ENCODE assay signal across 8 cellular contexts in the genomic region with DNA sequence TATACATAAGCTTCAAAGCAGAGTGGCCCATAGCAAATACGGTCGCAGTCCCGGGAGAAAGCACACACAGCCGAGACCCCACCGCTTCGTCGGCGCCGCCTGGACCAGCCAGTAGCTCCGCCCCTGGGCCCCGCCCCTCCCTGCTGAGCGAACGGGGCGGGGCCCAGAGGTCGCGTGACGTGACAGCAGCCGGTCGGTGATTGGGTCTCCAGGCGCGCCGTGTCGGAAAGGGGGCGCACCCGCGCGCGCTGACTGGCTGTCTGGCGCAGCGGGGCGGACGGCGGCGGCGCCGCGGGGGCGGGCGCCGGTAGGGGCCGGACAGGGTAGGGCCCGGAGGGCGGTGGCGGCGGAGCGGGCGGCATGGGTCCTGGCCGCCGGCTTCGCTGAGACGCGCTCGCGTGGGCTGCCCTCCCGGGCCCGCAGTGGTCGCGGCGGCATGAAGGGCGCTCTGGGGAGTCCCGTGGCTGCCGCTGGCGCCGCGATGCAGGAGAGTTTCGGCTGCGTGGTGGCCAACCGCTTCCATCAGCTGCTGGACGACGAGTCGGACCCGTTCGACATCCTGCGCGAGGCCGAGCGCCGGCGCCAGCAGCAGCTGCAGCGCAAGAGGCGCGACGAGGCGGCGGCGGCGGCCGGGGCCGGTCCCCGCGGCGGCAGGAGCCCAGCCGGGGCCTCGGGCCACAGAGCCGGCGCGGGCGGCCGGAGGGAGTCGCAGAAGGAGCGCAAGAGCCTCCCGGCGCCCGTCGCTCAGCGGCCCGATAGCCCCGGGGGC. TPM values are rescaled to one million over a fixed set of nuclear protein-coding genes. Genes with fewer than 3 reads are reported as not detected.
DNase-seq lines count a peak whose midpoint lies in the region; ATAC-seq and TF ChIP-seq lines count a peak whose summit lies in the region.

A gene with protein sequence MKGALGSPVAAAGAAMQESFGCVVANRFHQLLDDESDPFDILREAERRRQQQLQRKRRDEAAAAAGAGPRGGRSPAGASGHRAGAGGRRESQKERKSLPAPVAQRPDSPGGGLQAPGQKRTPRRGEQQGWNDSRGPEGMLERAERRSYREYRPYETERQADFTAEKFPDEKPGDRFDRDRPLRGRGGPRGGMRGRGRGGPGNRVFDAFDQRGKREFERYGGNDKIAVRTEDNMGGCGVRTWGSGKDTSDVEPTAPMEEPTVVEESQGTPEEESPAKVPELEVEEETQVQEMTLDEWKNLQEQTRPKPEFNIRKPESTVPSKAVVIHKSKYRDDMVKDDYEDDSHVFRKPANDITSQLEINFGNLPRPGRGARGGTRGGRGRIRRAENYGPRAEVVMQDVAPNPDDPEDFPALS (plus strand): TSS at position 326 of the 769 bp plus-strand sequence. CDS start 111 bp downstream, at position 437.

- peak within 1 kb of the TSS; percentile 84 for H3K4me3 Mint-ChIP-seq in activated naive CD8-positive, alpha-beta T cell treated with anti-CD3 and anti-CD28 coated beads for 36 hours

- peak within 1 kb of the TSS; percentile 75 for H3K27ac Mint-ChIP-seq in activated naive CD8-positive, alpha-beta T cell treated with anti-CD3 and anti-CD28 coated beads for 36 hours

- peaks cover 12% of the 10 kb centered on the region for H3K27me3 Mint-ChIP-seq in activated naive CD8-positive, alpha-beta T cell treated with anti-CD3 and anti-CD28 coated beads for 36 hours

- no peaks in the 10 kb centered on the region for H3K79me2 ChIP-seq in parathyroid adenoma

- H3K9me3 ChIP-seq in parathyroid adenoma (ENCODE audit: control insufficient read depth, low read length): no peaks in the 10 kb centered on the region
- H3K9me3 ChIP-seq in tibial artery: no peaks in the 10 kb centered on the region

- H2AFZ ChIP-seq in parathyroid adenoma: peak within 1 kb of the TSS; percentile 84

- no peak within 1 kb of the TSS for H3K9ac ChIP-seq in parathyroid adenoma

- intact Hi-C loops in Right ventricle myocardium inferior (cut with DNase I) (loop anchor here (2.0 to 10.0 kb wide), 5 partner anchors 31 to 205 kb away; a partner anchor contains a TSS), tibial artery (cut with DNase I; ENCODE audit: low total_unique reads) (loop anchor here (2.0 to 10.0 kb wide), 4 partner anchors 31 to 205 kb away; a partner anchor contains a TSS)

- peaks cover 31% of the 10 kb centered on the region for H3K4me1 Mint-ChIP-seq in activated naive CD8-positive, alpha-beta T cell treated with anti-CD3 and anti-CD28 coated beads for 36 hours

- H3K36me3 ChIP-seq in parathyroid adenoma (ENCODE audit: control insufficient read depth, insufficient read depth, low read length) (no peaks in the 10 kb centered on the region), tibial artery (no peaks in the 10 kb centered on the region)

- no peak for TF ChIP-seq CTCF in GM10266 (IDR thresholded peaks at IDR 0.05; ENCODE audit: control insufficient read depth, insufficient read depth, low read depth, missing control alignments)
- no peak for TF ChIP-seq CTCF in parathyroid adenoma (IDR thresholded peaks at IDR 0.05)
- TF ChIP-seq CTCF in tibial artery (IDR thresholded peaks at IDR 0.05): peak in 1 of 2 experiments; percentile 21

- H3K4me2 ChIP-seq in parathyroid adenoma (ENCODE audit: low read length): peak within 1 kb of the TSS; percentile 82

- no peaks in the 10 kb centered on the region for H3K36me3 Mint-ChIP-seq in activated naive CD8-positive, alpha-beta T cell treated with anti-CD3 and anti-CD28 coated beads for 36 hours

- H3K4me3 ChIP-seq in parathyroid adenoma (ENCODE audit: low read depth, low read length): peak within 1 kb of the TSS; percentile 54
- peak within 1 kb of the TSS; percentile 72 to 73 for H3K4me3 ChIP-seq in tibial artery

- no peaks in the 10 kb centered on the region for H3K4me1 ChIP-seq in parathyroid adenoma
- H3K4me1 ChIP-seq in tibial artery: peaks cover 0 to 47% (median 14%) of the 10 kb centered on the region in 4 donors

- DNase-seq in GM10266 (ENCODE audit: extremely low spot score): peak; percentile 98
- DNase-seq in NCI-H1105 (lab: John Stamatoyannopoulos, UW): peak; percentile 97
- DNase-seq in SKM-1 (lab: John Stamatoyannopoulos, UW; ENCODE audit: unreplicated experiment): peak; percentile 70
- peak; percentile 97 for DNase-seq in activated naive CD8-positive, alpha-beta T cell treated with anti-CD3 and anti-CD28 coated beads for 36 hours
- DNase-seq in Right ventricle myocardium inferior (ENCODE audit: missing footprints): peak; percentile 99
- peak; percentile 97 to 98 for DNase-seq in tibial artery

- no peaks in the 10 kb centered on the region for H3K27me3 ChIP-seq in parathyroid adenoma (ENCODE audit: control insufficient read depth, insufficient read depth, low read length)
- H3K27me3 ChIP-seq in tibial artery: no peaks in the 10 kb centered on the region

- H3K27ac ChIP-seq in parathyroid adenoma: no peak within 1 kb of the TSS
- peak within 1 kb of the TSS; percentile 88 for H3K27ac ChIP-seq in tibial artery

- ATAC-seq in HG02642 (IDR thresholded peaks at IDR 0.05; ENCODE audit: poor library complexity, unreplicated experiment): peak; percentile 95
- peak; percentile 100 for ATAC-seq in Right ventricle myocardium inferior

- no peaks in the 10 kb centered on the region for H3K9me3 Mint-ChIP-seq in activated naive CD8-positive, alpha-beta T cell treated with anti-CD3 and anti-CD28 coated beads for 36 hours

RNA-seq across cellular contexts. Expression of the gene that starts here (rescaled TPM):
- total RNA-seq in activated naive CD8-positive, alpha-beta T cell treated with anti-CD3 and anti-CD28 coated beads for 36 hours: 1 to 10 TPM; 6.1 to 7.2 TPM
- 25.8 TPM for total RNA-seq in Right ventricle myocardium inferior
